ENCODE assay signal across 7 cellular contexts in genomic region chr6:159304641-159305040, GRCh38.
"Had no signal": no experiment of that assay in that cellular context is flagged by ENCODE, and none has a peak within 500 bp of the region (broad histone marks: within the 10 kb centered on the region; RNA-seq: fewer than 3 reads in every experiment).

No MANE protein-coding gene starts in this region.

- H3K4me2 ChIP-seq: GM23338 had no signal

- H2AFZ ChIP-seq: GM23338 had no signal

- H3K4me3 Mint-ChIP-seq: GM23338, H9, IgD-negative memory B cell had no signal

- FAIRE-seq: H1, H54, HTR-8/SVneo had no signal

- DNase-seq: H9, HCEC 1CT had no signal

- H3K4me3 ChIP-seq: GM23338 had no signal

- H3K27ac Mint-ChIP-seq: H9, IgD-negative memory B cell had no signal

- H3K9me3 Mint-ChIP-seq: GM23338, IgD-negative memory B cell had no signal

- H3K4me1 Mint-ChIP-seq: IgD-negative memory B cell had no signal
